ENCODE assay signal across 25 cellular contexts in the genomic region with DNA sequence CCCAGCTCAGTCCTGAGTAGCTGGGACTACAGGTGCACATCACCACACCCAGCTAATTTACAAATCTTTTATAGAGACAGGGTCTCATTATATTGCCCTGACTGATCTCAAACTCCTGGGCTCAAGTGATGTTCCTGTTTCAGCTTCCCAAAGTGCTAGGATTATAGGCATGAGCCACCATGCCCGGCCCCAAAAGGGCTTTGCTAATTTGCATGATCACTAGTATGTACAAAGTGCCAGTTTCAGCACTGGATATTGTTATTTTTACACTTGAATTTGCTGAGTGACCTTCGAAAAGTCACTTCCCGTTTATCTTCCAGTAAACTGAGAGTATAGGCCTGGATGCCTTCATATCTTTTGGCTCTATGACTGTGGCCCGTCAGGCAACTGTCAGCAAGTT.
"Had no signal": no experiment of that assay in that cellular context is flagged by ENCODE, and none has a peak within 500 bp of the region (broad histone marks: within the 10 kb centered on the region; RNA-seq: fewer than 3 reads in every experiment).

No MANE protein-coding gene starts in this region.

- H3K27me3 Mint-ChIP-seq: activated CD4-positive, alpha-beta T cell treated with anti-CD3 and anti-CD28 coated beads, Interleukin-2, amount 10 ng/mL, durations not matched to agents 24 days and 14 days; activated naive CD8-positive, alpha-beta T cell treated with anti-CD3 and anti-CD28 coated beads, Interleukin-2, amount 10 ng/mL, durations not matched to agents 7 days and 5 days; T-helper 17 cell had no signal

- H3K4me3 ChIP-seq: adrenal gland, breast epithelium, MG63 had no signal

- H3K27me3 ChIP-seq: adrenal gland, breast epithelium, MG63 had no signal

- DNase-seq: activated CD4-positive, alpha-beta T cell treated with anti-CD3 and anti-CD28 coated beads for 1 hour; activated CD4-positive, alpha-beta T cell treated with anti-CD3 and anti-CD28 coated beads, Interleukin-2, amount 10 ng/mL, durations not matched to agents 24 days and 14 days; activated CD4-positive, alpha-beta T cell treated with anti-CD3 and anti-CD28 coated beads, Interleukin-2, amount 50 U/mL, for 48 hours; activated naive CD4-positive, alpha-beta T cell treated with anti-CD3 and anti-CD28 coated beads, Interleukin-2, amount 50 U/mL, for 16 hours; activated naive CD8-positive, alpha-beta T cell treated with anti-CD3 and anti-CD28 coated beads, Interleukin-2, amount 10 ng/mL, durations not matched to agents 7 days and 5 days; activated T-cell treated with anti-CD3 and anti-CD28 coated beads, Interleukin-2, amount 50 U/mL, for 1 hour; anterior cingulate cortex; central memory CD4-positive, alpha-beta T cell; MG63; MV-4-11; NCI-H1105; NCI-H1436; NCI-H1694 treated with DMSO at 0.1 percent for 48 hours; NCI-H2029 treated with DMSO at 0.1 percent for 48 hours; NCI-H345; NCI-H510A; NCI-H526 treated with DMSO at 0.1 percent for 48 hours; NCI-H82; RPMI8226; SHP77 treated with DMSO at 0.1 percent for 48 hours; T-helper 17 cell; T-helper 9 cell had no signal

- H3K36me3 ChIP-seq: adrenal gland, breast epithelium had no signal

- H3K27ac ChIP-seq: adrenal gland, breast epithelium had no signal

- H3K4me1 ChIP-seq: adrenal gland, breast epithelium had no signal

- H3K27ac Mint-ChIP-seq: activated naive CD8-positive, alpha-beta T cell treated with anti-CD3 and anti-CD28 coated beads, Interleukin-2, amount 10 ng/mL, durations not matched to agents 7 days and 5 days; T-helper 17 cell; WTC11 had no signal

- H3K4me1 Mint-ChIP-seq: activated naive CD8-positive, alpha-beta T cell treated with anti-CD3 and anti-CD28 coated beads, Interleukin-2, amount 10 ng/mL, durations not matched to agents 7 days and 5 days; WTC11 had no signal

- H3K9me3 ChIP-seq: adrenal gland, breast epithelium, MG63 had no signal

- H3K9me3 Mint-ChIP-seq: activated CD4-positive, alpha-beta T cell treated with anti-CD3 and anti-CD28 coated beads, Interleukin-2, amount 10 ng/mL, durations not matched to agents 24 days and 14 days; activated naive CD8-positive, alpha-beta T cell treated with anti-CD3 and anti-CD28 coated beads, Interleukin-2, amount 10 ng/mL, durations not matched to agents 7 days and 5 days; WTC11 had no signal

- ATAC-seq: T-helper 17 cell, WTC11 had no signal

- H3K4me3 Mint-ChIP-seq: activated CD4-positive, alpha-beta T cell treated with anti-CD3 and anti-CD28 coated beads, Interleukin-2, amount 10 ng/mL, durations not matched to agents 24 days and 14 days; activated naive CD8-positive, alpha-beta T cell treated with anti-CD3 and anti-CD28 coated beads, Interleukin-2, amount 10 ng/mL, durations not matched to agents 7 days and 5 days; T-helper 17 cell; WTC11 had no signal
